Comparison of ENCODE assay signal across 15 cellular contexts in genomic region chr12:76883151-76883550, GRCh38. TPM values are rescaled to one million over a fixed set of nuclear protein-coding genes. Genes with fewer than 3 reads are reported as not detected.
DNase-seq lines count a peak whose midpoint lies in the region; ATAC-seq, FAIRE-seq and TF ChIP-seq lines count a peak whose summit lies in the region.
"Had no signal": no experiment of that assay in that cellular context is flagged by ENCODE, and none has a peak within 500 bp of the region (broad histone marks: within the 10 kb centered on the region; RNA-seq: fewer than 3 reads in every experiment).

No MANE protein-coding gene starts in this region.

- H3K36me3 ChIP-seq in bronchial epithelial cell (ENCODE audit: control insufficient read depth, insufficient read depth, low read length) (no peaks in the 10 kb centered on the region), right lobe of liver (no peaks in the 10 kb centered on the region)
- H3K36me3 ChIP-seq: transverse colon had no signal

- no peak overlapping the region for H3K27ac ChIP-seq in right lobe of liver
- H3K27ac ChIP-seq: transverse colon had no signal

- WGBS in right lobe of liver (ENCODE audit: insufficient coverage, low coverage, low lambda C conversion rate, missing lambda C conversion rate): 72% methylated on average over 6 of the region's 6 CpGs

- H3K27ac Mint-ChIP-seq in natural killer cell: no peak overlapping the region
- H3K27ac Mint-ChIP-seq: activated naive CD8-positive, alpha-beta T cell treated with anti-CD3 and anti-CD28 coated beads, Interleukin-2, amount 10 ng/mL, durations not matched to agents 7 days and 5 days had no signal

- CTCF ChIA-PET in AG04449 (lab: Yijun Ruan, JAX): interaction anchor here (1.6 kb wide), 1 partner anchor 9 kb away, joined by 4 read pairs; no protein-coding TSS in a partner anchor

- DNase-seq in AG04449 (ENCODE audit: low read depth, low spot score) (peak; percentile 74), HK-2 (ENCODE audit: unreplicated experiment) (peak; percentile 66), bronchial epithelial cell (ENCODE audit: low read depth) (peak; percentile 64), iris pigment epithelial cell (ENCODE audit: low read depth) (peak; percentile 65), natural killer cell (no peak), NCI-H1105 (lab: John Stamatoyannopoulos, UW) (no peak), right lobe of liver (no peak), NCI-H2029 treated with DMSO at 0.1 percent for 48 hours (lab: John Stamatoyannopoulos, UW) (no peak)
- DNase-seq: activated CD4-positive, alpha-beta T cell treated with anti-CD3 and anti-CD28 coated beads for 48 hours; activated naive CD8-positive, alpha-beta T cell treated with anti-CD3 and anti-CD28 coated beads, Interleukin-2, amount 10 ng/mL, durations not matched to agents 7 days and 5 days; erythroblast; nucleus accumbens; stimulated activated CD4-positive, alpha-beta T cell treated with anti-CD3 and anti-CD28 coated beads, Interleukin-4, amount 100 ng/mL, for 1 hour; T-helper 9 cell; transverse colon had no signal

- peaks cover 11 to 13% of the 10 kb centered on the region in 2 donors for H3K4me1 Mint-ChIP-seq in natural killer cell

- H3K4me3 Mint-ChIP-seq in natural killer cell: no peak overlapping the region
- H3K4me3 Mint-ChIP-seq: activated naive CD8-positive, alpha-beta T cell treated with anti-CD3 and anti-CD28 coated beads, Interleukin-2, amount 10 ng/mL, durations not matched to agents 7 days and 5 days had no signal

- intact Hi-C loops in natural killer cell (cut with micrococcal nuclease): no loop called here
- intact Hi-C loops in right lobe of liver (cut with DNase I): no loop called here

- H3K4me3 ChIP-seq in AG04449 (ENCODE audit: low read depth, low read length) (no peak overlapping the region), bronchial epithelial cell (ENCODE audit: low read depth, low read length) (no peak overlapping the region), right lobe of liver (no peak overlapping the region)
- H3K4me3 ChIP-seq: transverse colon had no signal

- TF ChIP-seq POLR2A in right lobe of liver (IDR thresholded peaks at IDR 0.05): no peak

- no peaks in the 10 kb centered on the region for H3K9me3 Mint-ChIP-seq in natural killer cell
- H3K9me3 Mint-ChIP-seq: activated naive CD8-positive, alpha-beta T cell treated with anti-CD3 and anti-CD28 coated beads, Interleukin-2, amount 10 ng/mL, durations not matched to agents 7 days and 5 days had no signal

- no peaks in the 10 kb centered on the region for H3K4me1 ChIP-seq in right lobe of liver

- FAIRE-seq in bronchial epithelial cell (lab: Jason Lieb, UNC): no peak

- TF ChIP-seq CTCF in AG04449 (IDR thresholded peaks at IDR 0.05; ENCODE audit: insufficient read depth, low read length, missing control alignments) (no peak), bronchial epithelial cell (IDR thresholded peaks at IDR 0.05; ENCODE audit: insufficient read depth, low read length, severe bottlenecking) (no peak), natural killer cell (IDR thresholded peaks at IDR 0.05) (no peak), right lobe of liver (IDR thresholded peaks at IDR 0.05) (no peak)

- no peaks in the 10 kb centered on the region for H3K9me3 ChIP-seq in right lobe of liver
- H3K9me3 ChIP-seq: transverse colon had no signal

- H3K36me3 Mint-ChIP-seq in natural killer cell: no peaks in the 10 kb centered on the region

- peaks cover 12 to 27% of the 10 kb centered on the region in 2 donors for H3K27me3 Mint-ChIP-seq in natural killer cell (ENCODE audit: low read depth in 2 of 2)

- ATAC-seq in natural killer cell (no peak), right lobe of liver (no peak)

- POLR2A ChIA-PET in AG04449 (lab: Yijun Ruan, JAX): interaction anchor here (0.5 to 0.7 kb wide), 2 partner anchors 13 to 20 kb away, joined by 3 read pairs; no protein-coding TSS in a partner anchor

- H3K27me3 ChIP-seq in bronchial epithelial cell (ENCODE audit: control insufficient read depth, insufficient read depth, low read length) (no peaks in the 10 kb centered on the region), right lobe of liver (no peaks in the 10 kb centered on the region)

RNA-seq across cellular contexts. Expression of gene CSRP2, which starts 4.3 kb away (rescaled TPM):
- 19.5 and 25.5 TPM in 2 replicates for total RNA-seq in bronchial epithelial cell
- total RNA-seq in natural killer cell: under 1 TPM in 1 of 3 donors, not detected in 2; 0.08 TPM
- total RNA-seq in right lobe of liver: 10 to 100 TPM; 13.4 to 35.1 (median 22.4) TPM

Comparison
In these comparisons a context has a peak if more than half of its experiments do, and no peak if none do; other contexts are left out.
1. DNase-seq: peak in AG04449 (single experiment), HK-2 (single experiment), bronchial epithelial cell (single experiment) and iris pigment epithelial cell (single experiment); none in natural killer cell (single experiment), NCI-H1105 (single experiment), right lobe of liver (0 of 3) and NCI-H2029 treated with DMSO at 0.1 percent for 48 hours (single experiment).
2. RNA of gene CSRP2, which starts 4.3 kb away (total RNA-seq): 19.5 to 25.5 TPM in bronchial epithelial cell and 13.4 to 35.1 TPM in right lobe of liver; 0.08 TPM in natural killer cell; every median in the first group is over 10 times any median in the second.